ENCODE assay signal across 18 cellular contexts in the genomic region with DNA sequence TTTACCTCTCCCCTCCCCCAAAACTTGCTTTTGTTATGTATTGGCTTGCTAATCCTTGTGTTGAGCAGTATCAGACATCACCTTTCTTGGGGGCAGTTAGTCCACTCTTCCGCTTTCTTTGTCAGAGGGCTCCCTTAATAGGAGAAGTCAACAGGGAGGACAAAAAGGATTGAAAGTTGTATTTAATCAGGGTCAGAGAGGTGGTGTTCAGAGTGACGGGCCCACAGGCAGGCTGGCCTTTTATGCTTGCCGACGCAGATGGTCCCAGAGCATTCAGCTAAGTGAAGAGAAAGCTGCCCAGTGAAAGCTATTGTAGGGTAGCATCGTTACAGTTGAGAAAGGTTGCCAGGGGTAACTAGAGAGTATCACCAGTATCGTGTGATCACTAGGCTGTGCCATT.
DNase-seq lines count a peak whose midpoint lies in the region; ATAC-seq and TF ChIP-seq lines count a peak whose summit lies in the region.
"Had no signal": no experiment of that assay in that cellular context is flagged by ENCODE, and none has a peak within 500 bp of the region (broad histone marks: within the 10 kb centered on the region; RNA-seq: fewer than 3 reads in every experiment).

No MANE protein-coding gene starts in this region.

- peaks cover 51 to 73% (median 63%) of the 10 kb centered on the region in 3 donors for H3K4me1 Mint-ChIP-seq in naive B cell
- H3K4me1 Mint-ChIP-seq: activated CD4-positive, alpha-beta T cell treated with anti-CD3 and anti-CD28 coated beads, Interleukin-2, amount 10 ng/mL, durations not matched to agents 7 days and 5 days had no signal

- H3K27me3 ChIP-seq in vagina: no peaks in the 10 kb centered on the region
- H3K27me3 ChIP-seq: brain microvascular endothelial cell, gastroesophageal sphincter, spleen had no signal

- peaks cover 0 to 5% (median 0%) of the 10 kb centered on the region in 7 donors for H3K9me3 Mint-ChIP-seq in naive B cell

- ATAC-seq in GM19351 (IDR thresholded peaks at IDR 0.05; ENCODE audit: unreplicated experiment) (peak; percentile 92), HG03064 (IDR thresholded peaks at IDR 0.05; ENCODE audit: low read depth, unreplicated experiment) (peak; percentile 79), naive B cell (ENCODE audit: low read depth in 2 of 2) (peak; percentile 95 to 97)
- ATAC-seq: gastroesophageal sphincter, left colon had no signal

- intact Hi-C loops in vagina (cut with DNase I): no loop called here

- DNase-seq in NCI-H69 (lab: John Stamatoyannopoulos, UW) (peak; percentile 37), naive B cell (peak; percentile 58), GM03348 (ENCODE audit: low spot score) (no peak), HUDEP-2 (lab: John Stamatoyannopoulos, UW; ENCODE audit: unreplicated experiment in 76 of 76) (no peak), vagina (ENCODE audit: extremely low spot score in 2 of 2) (no peak)
- no peak for DNase-seq in activated CD4-positive, alpha-beta T cell treated with anti-CD3 and anti-CD28 coated beads for 4 hours
- DNase-seq: activated CD4-positive, alpha-beta T cell treated with anti-CD3 and anti-CD28 coated beads, Interleukin-2, amount 10 ng/mL, durations not matched to agents 7 days and 5 days; activated effector memory CD4-positive, alpha-beta T cell treated with anti-CD3 and anti-CD28 coated beads, Interleukin-2, amount 50 U/mL, for 16 hours; brain microvascular endothelial cell; CD4-positive, CD25-positive, alpha-beta regulatory T cell; effector memory CD4-positive, alpha-beta T cell; KBM-7; left colon; NCI-H187 treated with DMSO at 0.1 percent for 48 hours; spleen had no signal

- peak overlapping the region; percentile 92 to 99 (median 98) for H3K27ac Mint-ChIP-seq in naive B cell
- H3K27ac Mint-ChIP-seq: activated CD4-positive, alpha-beta T cell treated with anti-CD3 and anti-CD28 coated beads, Interleukin-2, amount 10 ng/mL, durations not matched to agents 7 days and 5 days; CD4-positive, CD25-positive, alpha-beta regulatory T cell had no signal

- H3K36me3 ChIP-seq in vagina: peaks cover 0 to 6% of the 10 kb centered on the region in 2 donors
- H3K36me3 ChIP-seq: brain microvascular endothelial cell had no signal

- peak overlapping the region; percentile 13 to 88 (median 74) for H3K4me3 Mint-ChIP-seq in naive B cell
- H3K4me3 Mint-ChIP-seq: activated CD4-positive, alpha-beta T cell treated with anti-CD3 and anti-CD28 coated beads, Interleukin-2, amount 10 ng/mL, durations not matched to agents 7 days and 5 days; CD4-positive, CD25-positive, alpha-beta regulatory T cell had no signal

- peaks cover 38 to 59% of the 10 kb centered on the region in 2 donors for H3K36me3 Mint-ChIP-seq in naive B cell

- TF ChIP-seq CTCF in vagina (IDR thresholded peaks at IDR 0.05): no peak

- H3K27ac ChIP-seq in vagina: no peak overlapping the region
- H3K27ac ChIP-seq: brain microvascular endothelial cell, gastroesophageal sphincter had no signal

- no peaks in the 10 kb centered on the region for H3K27me3 Mint-ChIP-seq in naive B cell
- H3K27me3 Mint-ChIP-seq: activated CD4-positive, alpha-beta T cell treated with anti-CD3 and anti-CD28 coated beads, Interleukin-2, amount 10 ng/mL, durations not matched to agents 7 days and 5 days; CD4-positive, CD25-positive, alpha-beta regulatory T cell had no signal

- H3K9me3 ChIP-seq in vagina: no peaks in the 10 kb centered on the region
- H3K9me3 ChIP-seq: gastroesophageal sphincter, spleen had no signal

- H3K4me1 ChIP-seq in vagina: no peaks in the 10 kb centered on the region
- H3K4me1 ChIP-seq: gastroesophageal sphincter had no signal

- no peak for TF ChIP-seq POLR2A in vagina (IDR thresholded peaks at IDR 0.05)

- no peak overlapping the region for H3K4me3 ChIP-seq in vagina
- H3K4me3 ChIP-seq: gastroesophageal sphincter, spleen had no signal

Comparison
In these comparisons a context has a peak if more than half of its experiments do, and no peak if none do; other contexts are left out.
1. DNase-seq: peak in NCI-H69 (single experiment) and naive B cell (single experiment); none in GM03348 (single experiment), HUDEP-2 (0 of 76), vagina (0 of 2) and activated CD4-positive, alpha-beta T cell treated with anti-CD3 and anti-CD28 coated beads for 4 hours (0 of 2).
2. Peak in every context shown above with its lines, with median percentiles within 50 percentile points of each other: ATAC-seq.